ENCODE assay signal across 1 cellular context in genomic region chr16:20741555-20742285, GRCh38.
TF ChIP-seq lines count a peak whose summit lies in the region.

THUMPD1 (minus strand) TSS chr16:20741818; CDS start chr16:20741739, 79 bp downstream.

TF ChIP-seq in HCT116, 20 proteins besides CTCF, POLR2A, EP300 and RAD21 (continued from another document):
- TF ChIP-seq TCF7L2 (IDR thresholded peaks at IDR 0.05; ENCODE audit: borderline replicate concordance, extremely low read depth, insufficient read depth, insufficient read length) = peak; percentile 11
